In genomic region chr10:84521015-84521414, GRCh38 we compare ENCODE assay signal across 13 cellular contexts.
"Had no signal": no experiment of that assay in that cellular context is flagged by ENCODE, and none has a peak within 500 bp of the region (broad histone marks: within the 10 kb centered on the region; RNA-seq: fewer than 3 reads in every experiment).

No MANE protein-coding gene starts in this region.

- ATAC-seq: lower lobe of right lung; naive thymus-derived CD8-positive, alpha-beta T cell; sciatic nerve; T-helper 17 cell; upper lobe of right lung had no signal

- H3K4me1 ChIP-seq: lower lobe of right lung, upper lobe of right lung had no signal

- DNase-seq: activated B cell treated with CpG ODN at 0.5 μM for 24 hours; activated CD4-positive, alpha-beta T cell treated with anti-CD3 and anti-CD28 coated beads, Interleukin-2, amount 10 ng/mL, durations not matched to agents 24 days and 14 days; activated naive CD4-positive, alpha-beta T cell treated with anti-CD3 and anti-CD28 coated beads, Interleukin-2, amount 10 ng/mL, durations not matched to agents 7 days and 5 days; amygdala; dermis blood vessel endothelial cell; erythroblast; lower lobe of right lung; naive thymus-derived CD8-positive, alpha-beta T cell; stimulated activated naive CD4-positive, alpha-beta T cell treated with Interleukin-2 at 50 U/mL for 16 hours; T-helper 17 cell; upper lobe of right lung had no signal

- H3K4me3 ChIP-seq: lower lobe of right lung, suprapubic skin, upper lobe of right lung had no signal

- H3K9me3 ChIP-seq: lower lobe of right lung, upper lobe of right lung had no signal

- H3K4me3 Mint-ChIP-seq: activated B cell treated with CpG ODN at 0.5 μM for 24 hours; activated CD4-positive, alpha-beta T cell treated with anti-CD3 and anti-CD28 coated beads, Interleukin-2, amount 10 ng/mL, durations not matched to agents 24 days and 14 days; activated naive CD4-positive, alpha-beta T cell treated with anti-CD3 and anti-CD28 coated beads, Interleukin-2, amount 10 ng/mL, durations not matched to agents 7 days and 5 days; naive thymus-derived CD8-positive, alpha-beta T cell; T-helper 17 cell had no signal

- H3K4me1 Mint-ChIP-seq: activated B cell treated with CpG ODN at 0.5 μM for 24 hours had no signal

- H3K27me3 Mint-ChIP-seq: activated CD4-positive, alpha-beta T cell treated with anti-CD3 and anti-CD28 coated beads, Interleukin-2, amount 10 ng/mL, durations not matched to agents 24 days and 14 days; activated naive CD4-positive, alpha-beta T cell treated with anti-CD3 and anti-CD28 coated beads, Interleukin-2, amount 10 ng/mL, durations not matched to agents 7 days and 5 days; naive thymus-derived CD8-positive, alpha-beta T cell; T-helper 17 cell had no signal

- H3K36me3 ChIP-seq: suprapubic skin, upper lobe of right lung had no signal

- H3K27ac ChIP-seq: lower lobe of right lung, suprapubic skin, upper lobe of right lung had no signal

- H3K27me3 ChIP-seq: suprapubic skin, upper lobe of right lung had no signal

- H3K27ac Mint-ChIP-seq: activated B cell treated with CpG ODN at 0.5 μM for 24 hours; activated CD4-positive, alpha-beta T cell treated with anti-CD3 and anti-CD28 coated beads, Interleukin-2, amount 10 ng/mL, durations not matched to agents 24 days and 14 days; activated naive CD4-positive, alpha-beta T cell treated with anti-CD3 and anti-CD28 coated beads, Interleukin-2, amount 10 ng/mL, durations not matched to agents 7 days and 5 days had no signal
